Comparison of ENCODE assay signal across 9 cellular contexts in the genomic region with DNA sequence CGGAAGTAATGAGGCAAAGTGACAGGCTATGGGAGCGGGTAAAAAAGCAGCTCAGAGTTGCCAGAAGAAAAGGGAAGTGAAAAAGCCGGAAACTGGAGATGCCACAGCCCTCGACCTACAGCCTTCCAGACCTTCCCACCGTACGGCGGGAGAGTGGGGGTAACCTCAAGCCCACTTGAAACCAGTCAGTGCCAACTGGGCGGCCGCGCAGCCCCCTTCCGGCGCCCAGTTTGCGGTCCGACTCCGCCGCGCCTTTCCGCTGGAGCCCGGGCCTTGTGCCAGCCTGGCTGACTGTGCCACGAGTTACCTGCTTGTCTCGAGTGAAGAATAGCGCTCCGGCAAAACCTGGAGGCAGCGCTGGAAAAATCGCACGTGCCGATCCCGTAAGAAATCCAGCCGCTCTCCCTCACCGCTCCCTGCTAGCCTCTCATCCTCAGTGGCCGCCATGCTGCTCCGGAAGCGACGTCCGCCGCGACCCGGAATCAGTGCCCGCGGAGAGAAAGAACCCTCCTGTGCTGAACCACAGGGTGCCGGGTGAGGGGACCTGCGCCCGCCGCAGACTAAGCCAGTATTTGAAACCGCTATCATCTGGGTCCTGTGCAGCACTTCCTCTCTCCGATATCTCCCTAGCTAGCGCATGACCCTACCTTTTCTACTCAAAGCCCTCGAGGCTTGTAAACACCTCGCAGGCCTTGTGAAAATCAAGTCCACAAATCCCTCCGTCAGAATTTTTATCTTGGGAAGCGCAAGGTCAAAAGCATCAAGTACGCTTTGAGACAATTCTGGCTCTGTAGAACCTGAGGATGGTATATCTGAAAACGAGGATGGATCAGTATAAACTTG. TPM values are rescaled to one million over a fixed set of nuclear protein-coding genes. Genes with fewer than 3 reads are reported as not detected.
DNase-seq lines count a peak whose midpoint lies in the region; ATAC-seq, FAIRE-seq and TF ChIP-seq lines count a peak whose summit lies in the region.
"Had no signal": no experiment of that assay in that cellular context is flagged by ENCODE, and none has a peak within 500 bp of the region (broad histone marks: within the 10 kb centered on the region; RNA-seq: fewer than 3 reads in every experiment).

A gene (minus strand): TSS at position 473 of the 843 bp plus-strand sequence. CDS start 26 bp downstream, at position 447.

- in situ Hi-C loops in HepG2 (cut with HindIII; ENCODE audit: extremely low pct_ligation_motif_present, low pct_unique_long_range_greater_than_20kb), result no loop called here

- peaks cover 50% of the 10 kb centered on the region for H3K36me3 Mint-ChIP-seq in dendritic cell treated with granulocyte-macrophage colony-stimulating factor and Interleukin-4, amounts not matched to agents 40 ng/mL and 50 ng/mL, for 4 days (ENCODE audit: low read depth)

- H3K4me1 Mint-ChIP-seq in dendritic cell treated with granulocyte-macrophage colony-stimulating factor and Interleukin-4, amounts not matched to agents 40 ng/mL and 50 ng/mL, for 4 days (ENCODE audit: low read depth), result peaks cover 49% of the 10 kb centered on the region

- peak within 1 kb of the TSS; percentile 85 for H3K4me2 ChIP-seq in HepG2 (ENCODE audit: low read depth, low read length)

- TF ChIP-seq POLR2A in GM19099 (IDR thresholded peaks at IDR 0.05; ENCODE audit: extremely low read depth, insufficient read length, low read depth) (peak; percentile 86), HepG2 (IDR thresholded peaks at IDR 0.05; ENCODE audit: insufficient read depth in 1 of 2, low read depth in 2 of 2, low read length in 2 of 2) (peak; percentile 81 to 85)

- CTCF ChIA-PET in HepG2 (lab: Yijun Ruan, JAX; ENCODE audit: low intra/inter-chr PET ratio, low total read pairs), result no interaction called here

- no peaks in the 10 kb centered on the region; the same call in 1 of the 2 replicates for H4K20me1 ChIP-seq in HepG2 (ENCODE audit: insufficient read depth, low read length)

- H2AFZ ChIP-seq in HepG2 (ENCODE audit: low read length), result peak within 1 kb of the TSS; percentile 96

- no peaks in the 10 kb centered on the region; a peak in 1 of 5 replicates for H3K27me3 ChIP-seq in HepG2 (ENCODE audit: control insufficient read depth in 1 of 2, insufficient read depth in 2 of 2, low read length in 2 of 2)

- H3K27ac Mint-ChIP-seq in dendritic cell treated with granulocyte-macrophage colony-stimulating factor and Interleukin-4, amounts not matched to agents 40 ng/mL and 50 ng/mL, for 4 days, result peak within 1 kb of the TSS; percentile 100

- no peak for FAIRE-seq in HepG2 (lab: Jason Lieb, UNC)
- FAIRE-seq: colon had no signal

- peak within 1 kb of the TSS; percentile 76 for H3K4me3 Mint-ChIP-seq in dendritic cell treated with granulocyte-macrophage colony-stimulating factor and Interleukin-4, amounts not matched to agents 40 ng/mL and 50 ng/mL, for 4 days

- H3K27me3 Mint-ChIP-seq in dendritic cell treated with granulocyte-macrophage colony-stimulating factor and Interleukin-4, amounts not matched to agents 40 ng/mL and 50 ng/mL, for 4 days, result no peaks in the 10 kb centered on the region

- ATAC-seq in HG03354 (IDR thresholded peaks at IDR 0.05; ENCODE audit: poor library complexity, severe bottlenecking, unreplicated experiment) (peak; percentile 90), HepG2 (peak; percentile 100)

- TF ChIP-seq CTCF in HepG2 (CRISPR knock-in tag; IDR thresholded peaks at IDR 0.05), result 0 out of 2 replicates have a peak, but pooled peaks have one; percentile 20

- TF ChIP-seq EP300 in HepG2 (IDR thresholded peaks at IDR 0.05; ENCODE audit: low read depth in 2 of 2, low read length in 2 of 2) (no peak), HepG2 (CRISPR knock-in tag; IDR thresholded peaks at IDR 0.05; ENCODE audit: borderline replicate concordance) (peak; percentile 49; the same call in 1 of the 2 replicates)

- peak within 1 kb of the TSS; percentile 81 for H3K27ac ChIP-seq in HepG2 (ENCODE audit: extremely low read length, insufficient read depth, low read length)

- H3K4me1 ChIP-seq in HepG2 (ENCODE audit: insufficient read depth, low read length), result peaks cover 32% of the 10 kb centered on the region

- TF ChIP-seq RAD21 in HepG2 (CRISPR knock-in tag; IDR thresholded peaks at IDR 0.05), result peak; percentile 59

- H3K9me3 ChIP-seq in HepG2 (ENCODE audit: low read length), result no peaks in the 10 kb centered on the region

- peak; percentile 88 for DNase-seq in Ammon's horn (ENCODE audit: low spot score)
- peak; percentile 40 for DNase-seq in NCI-H748 treated with DMSO at 0.1 percent for 48 hours (lab: John Stamatoyannopoulos, UW)
- peak; percentile 54 to 60 for DNase-seq in activated CD4-positive, alpha-beta T cell treated with anti-CD3 and anti-CD28 coated beads, Interleukin-2, amount 50 U/mL, for 4 hours
- DNase-seq in HepG2 (ENCODE audit: low spot score), result peak; percentile 58
- peak; percentile 74 for DNase-seq in stimulated activated CD4-positive, alpha-beta T cell treated with anti-CD3 and anti-CD28 coated beads, Interleukin-4, amount 100 ng/mL, for 1 hour

- WGBS in HepG2 (ENCODE audit: low lambda C conversion rate), result 16% methylated on average over 19 of the region's 53 CpGs

- H3K36me3 ChIP-seq in HepG2 (replicated peaks in 1 of 2; ENCODE audit: control insufficient read depth in 1 of 2, insufficient read depth in 2 of 2, low read length in 2 of 2), result no peaks in the 10 kb centered on the region

- H3K79me2 ChIP-seq in HepG2 (ENCODE audit: insufficient read depth, low read length), result peaks cover 45% of the 10 kb centered on the region

- no peaks in the 10 kb centered on the region for H3K9me3 Mint-ChIP-seq in dendritic cell treated with granulocyte-macrophage colony-stimulating factor and Interleukin-4, amounts not matched to agents 40 ng/mL and 50 ng/mL, for 4 days

- BruUV-seq in HepG2 (replicated peaks; lab: Mats Ljungman, UMichigan), result TSS peak; percentile 58

- H3K4me3 ChIP-seq in HepG2 (replicated peaks in 1 of 3; ENCODE audit: insufficient read depth in 1 of 3, low read depth in 2 of 3, low read length in 3 of 3), result peak within 1 kb of the TSS; percentile 75 to 96 (median 85)

- POLR2A ChIA-PET in HepG2 (lab: Yijun Ruan, JAX), result interaction anchor here (0.9 to 1.8 kb wide), 5 partner anchors 20 to 282 kb away, joined by 3 to 8 read pairs (median 3); a partner anchor contains a TSS

- intact Hi-C loops in dendritic cell treated with granulocyte-macrophage colony-stimulating factor and Interleukin-4, amounts not matched to agents 40 ng/mL and 50 ng/mL, for 4 days (cut with micrococcal nuclease), result loop anchor here (5.0 kb wide), 1 partner anchor 35 kb away; a partner anchor contains a TSS
- intact Hi-C loops in HepG2 (cut with micrococcal nuclease; ENCODE audit: unreplicated experiment), result loop anchor here (2.0 kb wide), 1 partner anchor 34 kb away; a partner anchor contains a TSS

- peak within 1 kb of the TSS; percentile 81 for H3K9ac ChIP-seq in HepG2 (ENCODE audit: insufficient read depth, low read depth, low read length)

TF ChIP-seq in HepG2, 621 proteins besides CTCF, POLR2A, EP300 and RAD21 (continues in another document):
- TF ChIP-seq SALL2 (CRISPR knock-in tag; IDR thresholded peaks at IDR 0.05), result no peak
- 0 out of 2 replicates have a peak, but pooled peaks have one; percentile 11 for TF ChIP-seq ZNF441 (CRISPR knock-in tag; IDR thresholded peaks at IDR 0.05; ENCODE audit: borderline replicate concordance)
- TF ChIP-seq REL (CRISPR knock-in tag; conservative IDR thresholded peaks at IDR 0.05), result no peak
- no peak for TF ChIP-seq CBX2 (IDR thresholded peaks at IDR 0.05; ENCODE audit: low read depth, low read length)
- TF ChIP-seq CBX2 (CRISPR knock-in tag; IDR thresholded peaks at IDR 0.05; ENCODE audit: low read depth), result no peak
- peak; percentile 84 for TF ChIP-seq KDM5A (IDR thresholded peaks at IDR 0.05; ENCODE audit: borderline replicate concordance, low read length)
- TF ChIP-seq MZF1 (CRISPR knock-in tag; IDR thresholded peaks at IDR 0.05; ENCODE audit: borderline replicate concordance), result no peak
- peak; percentile 50; the same call in 1 of the 2 replicates for TF ChIP-seq BCL6 (CRISPR knock-in tag; IDR thresholded peaks at IDR 0.05)
- TF ChIP-seq ZNF230 (CRISPR knock-in tag; IDR thresholded peaks at IDR 0.05), result no peak
- TF ChIP-seq TBX3 (IDR thresholded peaks at IDR 0.05; ENCODE audit: borderline replicate concordance), result no peak
- TF ChIP-seq HNF4A (CRISPR knock-in tag; IDR thresholded peaks at IDR 0.05), result peak; percentile 28

RNA-seq across cellular contexts. Expression of the gene that starts here (rescaled TPM):
- 42.7 and 72.3 TPM in 2 replicates for total RNA-seq in HepG2 (2016; rRNA removed; fragmentation: Illumina TruSeq; extraction: Trizol)
- 6.9 and 11.3 TPM in 2 replicates for total RNA-seq in HepG2 (2016; cell fraction: cytosol; rRNA removed; fragmentation: Illumina TruSeq; extraction: Trizol; ENCODE audit: low read depth)
- total RNA-seq in HepG2 (2016; cell fraction: insoluble cytoplasmic fraction; rRNA removed; fragmentation: Illumina TruSeq; extraction: Trizol), result 42.3 and 71.1 TPM in 2 replicates
- total RNA-seq in HepG2 (2016; cell fraction: membrane; rRNA removed; fragmentation: Illumina TruSeq; extraction: Trizol), result 11.0 and 14.9 TPM in 2 replicates
- 30.4 and 38.7 TPM in 2 replicates for total RNA-seq in HepG2 (2016; cell fraction: nucleus; rRNA removed; fragmentation: Illumina TruSeq; extraction: Trizol)
- 2.4 and 2.9 TPM in 2 replicates for polyA plus RNA-seq in HepG2 (2011; rRNA removed)
- 0.98 and 1.6 TPM in 2 replicates for polyA plus RNA-seq in HepG2 (2011; cell fraction: cytosol; rRNA removed)
- 2.6 and 3.5 TPM in 2 replicates for polyA plus RNA-seq in HepG2 (2011; cell fraction: nucleus; rRNA removed)
- polyA plus RNA-seq in HepG2 (2012), result 13.0 and 18.1 TPM in 2 replicates
- 1.2 TPM in 2 replicates for polyA plus RNA-seq in HepG2 (2016; cell fraction: cytosol; fragmentation: Illumina TruSeq; extraction: Trizol; ENCODE audit: low read depth)
- polyA plus RNA-seq in HepG2 (2016; cell fraction: insoluble cytoplasmic fraction; fragmentation: Illumina TruSeq; extraction: Trizol; ENCODE audit: low read depth), result 36.6 and 42.3 TPM in 2 replicates
- polyA plus RNA-seq in HepG2 (2016; cell fraction: membrane; fragmentation: Illumina TruSeq; extraction: Trizol; ENCODE audit: low read depth), result 3.0 and 3.3 TPM in 2 replicates
- 15.9 and 18.8 TPM in 2 replicates for polyA plus RNA-seq in HepG2 (2016; cell fraction: nucleus; fragmentation: Illumina TruSeq; extraction: Trizol; ENCODE audit: insufficient read depth, low read depth)
- 18.2 and 26.2 TPM in 2 replicates for polyA minus RNA-seq in HepG2 (2011; rRNA and poly(A)+ RNA removed; ENCODE audit: low replicate concordance)
- polyA minus RNA-seq in HepG2 (2011; cell fraction: cytosol; rRNA and poly(A)+ RNA removed), result 4.9 and 5.5 TPM in 2 replicates
- 56.8 and 69.8 TPM in 2 replicates for polyA minus RNA-seq in HepG2 (2011; cell fraction: nucleus; rRNA and poly(A)+ RNA removed)

Comparison
In these comparisons a context has a peak if more than half of its experiments do, and no peak if none do; other contexts are left out.
1. Peak in every context shown above with its lines: DNase-seq, ATAC-seq, H3K4me3 ChIP-seq and H3K27ac ChIP-seq.